ENCODE assay signal across 28 cellular contexts in the genomic region with DNA sequence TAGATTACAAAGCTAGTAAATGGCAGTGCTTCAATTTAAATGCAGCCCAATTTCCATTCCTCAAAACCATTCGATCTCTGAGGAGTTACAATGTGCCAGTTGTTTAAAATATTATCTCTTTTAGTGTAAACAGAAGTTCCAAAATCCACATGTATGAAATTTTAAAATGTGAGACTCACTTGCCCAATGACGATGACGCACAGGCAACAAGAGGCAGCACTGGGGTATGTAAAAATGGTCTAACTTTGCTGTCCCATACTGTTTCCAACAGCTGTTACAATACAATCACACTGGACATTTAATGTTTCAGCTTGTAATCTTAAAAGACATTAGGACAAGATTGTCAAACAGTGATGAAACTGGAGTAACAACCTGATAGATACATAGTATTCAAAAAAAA.
"Had no signal": no experiment of that assay in that cellular context is flagged by ENCODE, and none has a peak within 500 bp of the region (broad histone marks: within the 10 kb centered on the region; RNA-seq: fewer than 3 reads in every experiment).

No MANE protein-coding gene starts in this region.

- H3K4me1 Mint-ChIP-seq: neural progenitor cell had no signal

- H3K27me3 Mint-ChIP-seq: dendritic cell treated with granulocyte-macrophage colony-stimulating factor and Interleukin-4, amounts not matched to agents 40 ng/mL and 50 ng/mL, for 4 days; naive B cell; progenitor cell of endocrine pancreas had no signal

- H3K36me3 ChIP-seq: colonic mucosa, thoracic aorta had no signal

- H3K4me3 Mint-ChIP-seq: dendritic cell treated with granulocyte-macrophage colony-stimulating factor and Interleukin-4, amounts not matched to agents 40 ng/mL and 50 ng/mL, for 4 days; mesothelial cell of epicardium; naive B cell; nephron; neural progenitor cell had no signal

- DNase-seq: colonic mucosa; effector memory CD4-positive, alpha-beta T cell; foreskin melanocyte; glutamatergic neuron; heart right ventricle; hippocampal formation; left cardiac atrium; left lung; mesenchymal stem cell; mucosa of descending colon; naive B cell; right lobe of liver; stimulated activated CD4-positive, alpha-beta T cell treated with anti-CD3 and anti-CD28 coated beads, Interleukin-12 subunit alpha, Interleukin-12 subunit beta, amount 100 ng/mL, for 4 hours; stimulated activated CD4-positive, alpha-beta T cell treated with anti-CD3 and anti-CD28 coated beads, Interleukin-1b, Interleukin-23, amount 100 ng/mL, for 48 hours; stimulated activated CD4-positive, alpha-beta T cell treated with anti-CD3 and anti-CD28 coated beads, Interleukin-4, amount 100 ng/mL, for 1 hour; stimulated activated CD8-positive, alpha-beta memory T cell treated with anti-CD3 and anti-CD28 coated beads, Interleukin-4, amount 100 ng/mL, for 48 hours; stimulated activated naive CD8-positive, alpha-beta T cell treated with anti-CD3 and anti-CD28 coated beads, Interleukin-15, Interleukin-2, amounts not matched to agents 100 U/mL and 50 U/mL, for 24 hours; upper lobe of left lung had no signal

- H3K9me3 ChIP-seq: colonic mucosa, esophagus muscularis mucosa, heart right ventricle, left lung, mucosa of descending colon, right lobe of liver, thoracic aorta, tibial nerve, upper lobe of left lung had no signal

- ATAC-seq: heart right ventricle; left cardiac atrium; left lung; mucosa of descending colon; right lobe of liver; stimulated activated naive CD8-positive, alpha-beta T cell treated with anti-CD3 and anti-CD28 coated beads, Interleukin-15, Interleukin-2, amounts not matched to agents 100 U/mL and 50 U/mL, for 24 hours had no signal

- H3K4me3 ChIP-seq: colonic mucosa, esophagus muscularis mucosa, heart right ventricle, left lung, mucosa of descending colon, neural progenitor cell, right lobe of liver, smooth muscle cell, thoracic aorta, tibial nerve, upper lobe of left lung had no signal

- H3K9ac ChIP-seq: neural progenitor cell, parathyroid adenoma had no signal

- H3K27me3 ChIP-seq: colonic mucosa, esophagus muscularis mucosa, heart right ventricle, left lung, neural progenitor cell, right lobe of liver, tibial nerve, upper lobe of left lung had no signal

- H3K4me1 ChIP-seq: colonic mucosa, neural progenitor cell, parathyroid adenoma had no signal

- H3K9me3 Mint-ChIP-seq: dendritic cell treated with granulocyte-macrophage colony-stimulating factor and Interleukin-4, amounts not matched to agents 40 ng/mL and 50 ng/mL, for 4 days; mesothelial cell of epicardium; naive B cell; nephron; neural progenitor cell had no signal

- H3K27ac ChIP-seq: colonic mucosa, heart right ventricle, left lung, neural progenitor cell, parathyroid adenoma, right lobe of liver, thoracic aorta, tibial nerve, upper lobe of left lung had no signal

- H3K27ac Mint-ChIP-seq: dendritic cell treated with granulocyte-macrophage colony-stimulating factor and Interleukin-4, amounts not matched to agents 40 ng/mL and 50 ng/mL, for 4 days; mesothelial cell of epicardium; naive B cell; nephron; neural progenitor cell; progenitor cell of endocrine pancreas had no signal
